In the genomic region with DNA sequence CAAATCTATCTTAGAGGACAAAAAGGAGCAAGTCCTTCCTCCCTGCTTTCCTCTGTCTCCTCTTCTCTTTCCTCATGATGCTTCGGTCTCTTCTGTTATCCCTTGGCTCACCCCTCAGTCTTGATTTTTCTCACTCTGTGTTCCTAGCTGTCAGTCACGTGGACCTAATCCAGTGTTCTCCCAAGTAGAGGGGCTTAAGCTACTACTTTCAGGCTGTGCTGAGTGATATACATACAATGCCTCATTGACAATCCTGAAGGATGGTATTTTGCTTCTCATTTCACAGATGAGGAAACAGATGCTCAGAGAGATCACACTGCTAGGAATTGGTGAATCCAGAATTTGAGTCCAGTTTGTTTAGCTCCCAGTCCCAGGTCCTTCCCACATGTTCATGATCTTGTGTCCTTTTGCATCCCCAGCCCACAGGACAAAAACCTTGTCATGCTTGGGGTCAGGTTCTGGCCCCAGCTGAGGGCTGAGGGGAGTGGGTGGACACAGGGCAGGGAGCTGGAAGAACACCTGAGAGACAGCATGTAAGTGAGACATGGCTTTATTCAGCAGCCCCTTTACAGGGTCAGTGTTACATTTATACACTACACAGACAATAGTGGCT, we compare ENCODE assay signal across 14 cellular contexts. TPM values are rescaled to one million over a fixed set of nuclear protein-coding genes. Genes with fewer than 3 reads are reported as not detected.
DNase-seq lines count a peak whose midpoint lies in the region; ATAC-seq and TF ChIP-seq lines count a peak whose summit lies in the region.
"Had no signal": no experiment of that assay in that cellular context is flagged by ENCODE, and none has a peak within 500 bp of the region (broad histone marks: within the 10 kb centered on the region; RNA-seq: fewer than 3 reads in every experiment).

No MANE protein-coding gene starts in this region.

- H3K18ac ChIP-seq in IMR-90 (ENCODE audit: low read depth, low read length), result peak overlapping the region; percentile 96

- TF ChIP-seq RAD21 in IMR-90 (IDR thresholded peaks at IDR 0.05; ENCODE audit: low read length), result no peak

- peak overlapping the region; percentile 95 for H4K5ac ChIP-seq in IMR-90 (ENCODE audit: low read depth, low read length)

- no peaks in the 10 kb centered on the region for H3K36me3 Mint-ChIP-seq in chondrocyte (ENCODE audit: low read depth)
- H3K36me3 Mint-ChIP-seq in nephron (ENCODE audit: low read depth), result no peaks in the 10 kb centered on the region

- peak overlapping the region; percentile 98 for H3K4ac ChIP-seq in IMR-90 (ENCODE audit: low read depth, low read length)

- H3K9me1 ChIP-seq in IMR-90 (ENCODE audit: insufficient read depth, low read length), result peaks cover 32% of the 10 kb centered on the region

- CTCF ChIA-PET in AG04450 (lab: Charles Lee), result interaction anchor here (0.6 to 2.0 kb wide), 3 partner anchors 8 to 97 kb away, joined by 3 to 7 read pairs (median 4); no protein-coding TSS in a partner anchor
- CTCF ChIA-PET in IMR-90 (lab: Yijun Ruan, JAX), result no interaction called here

- H4K8ac ChIP-seq in IMR-90 (ENCODE audit: low read depth in 2 of 2, low read length in 2 of 2), result peak overlapping the region; percentile 86 to 91

- peaks cover 0 to 16% of the 10 kb centered on the region in 2 experiments; a peak in 1 of 4 replicates for H3K79me1 ChIP-seq in IMR-90 (ENCODE audit: low read depth in 1 of 2, low read length in 2 of 2)

- no peaks in the 10 kb centered on the region for H3K9me3 Mint-ChIP-seq in chondrocyte (ENCODE audit: low read depth)
- no peaks in the 10 kb centered on the region for H3K9me3 Mint-ChIP-seq in nephron

- TF ChIP-seq POLR2A in IMR-90 (IDR thresholded peaks at IDR 0.05; ENCODE audit: low read depth, low read length), result peak; percentile 53

- WGBS in IMR-90 (ENCODE audit: extremely low coverage in 2 of 2, insufficient read length in 1 of 2), 2 experiments, result no CpG with 5 or more reads among the region's 2 CpGs

- ATAC-seq in IMR-90 (ENCODE audit: low read depth) (peak; percentile 2; the same call in 1 of the 2 replicates), GM18907 (IDR thresholded peaks at IDR 0.05; ENCODE audit: unreplicated experiment) (no peak), HG02678 (IDR thresholded peaks at IDR 0.05; ENCODE audit: unreplicated experiment) (no peak), GM18909 (IDR thresholded peaks at IDR 0.05; ENCODE audit: poor library complexity, unreplicated experiment) (no peak)

- H2BK15ac ChIP-seq in IMR-90 (ENCODE audit: low read depth, low read length), result peak overlapping the region; percentile 71

- H3K27me3 Mint-ChIP-seq in chondrocyte (ENCODE audit: low read depth) (no peaks in the 10 kb centered on the region), nephron (ENCODE audit: low read depth) (no peaks in the 10 kb centered on the region)

- H2BK20ac ChIP-seq in IMR-90 (ENCODE audit: low read depth, low read length), result peak overlapping the region; percentile 99

- intact Hi-C loops in IMR-90 (cut with micrococcal nuclease), result no loop called here

- H2AK5ac ChIP-seq in IMR-90 (ENCODE audit: low read depth, low read length), result peak overlapping the region; percentile 98

- POLR2A ChIA-PET in AG04450 (lab: Yijun Ruan, JAX) (interaction anchor here (0.9 to 1.4 kb wide), 2 partner anchors 10 to 21 kb away, joined by 4 read pairs; no protein-coding TSS in a partner anchor), IMR-90 (lab: Charles Lee; ENCODE audit: unreplicated experiment) (interaction anchor here (0.8 kb wide), 1 partner anchor 50 kb away, joined by 3 read pairs; a partner anchor contains a TSS)

- no TSS peak for BruUV-seq in IMR-90 (replicated peaks; lab: Mats Ljungman, UMichigan)

- dilution Hi-C loops in IMR-90 (cut with HindIII; ENCODE audit: low sequenced_read_pairs, unreplicated experiment), result no loop called here

- H3K9me3 ChIP-seq in AG04450 (ENCODE audit: control insufficient read depth, insufficient read depth, low read length), result no peaks in the 10 kb centered on the region
- H3K9me3 ChIP-seq in IMR-90 (ENCODE audit: control insufficient read depth, insufficient read depth, low read length), result no peaks in the 10 kb centered on the region
- H3K9me3 ChIP-seq in HAP-1, result peaks cover 2% of the 10 kb centered on the region; the same call in 1 of the 2 replicates

- peak overlapping the region; percentile 99 for H2BK120ac ChIP-seq in IMR-90 (ENCODE audit: low read depth, low read length)

- peaks cover 37% of the 10 kb centered on the region for H3K4me1 Mint-ChIP-seq in chondrocyte (ENCODE audit: low read depth)
- H3K4me1 Mint-ChIP-seq in nephron, result peaks cover 47% of the 10 kb centered on the region

- peak overlapping the region; percentile 97 for H2AK9ac ChIP-seq in IMR-90 (replicated peaks; ENCODE audit: low read depth, low read length, poor library complexity)

- H3K4me3 Mint-ChIP-seq in chondrocyte (ENCODE audit: unreplicated experiment), result no peak overlapping the region
- no peak overlapping the region for H3K4me3 Mint-ChIP-seq in nephron

- H3K27ac ChIP-seq in AG04450 (ENCODE audit: low read depth, low read length) (peak overlapping the region; percentile 78), IMR-90 (ENCODE audit: insufficient read depth, low read length) (peak overlapping the region; percentile 93)
- H3K27ac ChIP-seq: BLaER1 had no signal

- H3K4me1 ChIP-seq in IMR-90 (ENCODE audit: control insufficient read depth, insufficient read depth, low read length) (peaks cover 30% of the 10 kb centered on the region), HAP-1 (no peaks in the 10 kb centered on the region)

- H2BK5ac ChIP-seq in IMR-90 (ENCODE audit: low read depth, low read length, poor library complexity, severe bottlenecking), result peak overlapping the region; percentile 73

- peak overlapping the region; percentile 25 for H3K56ac ChIP-seq in IMR-90 (ENCODE audit: extremely low read depth, insufficient read depth, low read length)

- H3K27me3 ChIP-seq in AG04450 (ENCODE audit: control insufficient read depth, insufficient read depth, low read length), result no peaks in the 10 kb centered on the region
- no peaks in the 10 kb centered on the region for H3K27me3 ChIP-seq in IMR-90 (ENCODE audit: control insufficient read depth, insufficient read depth, low read length)
- H3K27me3 ChIP-seq in HAP-1 (ENCODE audit: low read depth), result no peaks in the 10 kb centered on the region
- H3K27me3 ChIP-seq: BLaER1 had no signal

- H3K27ac Mint-ChIP-seq in chondrocyte (ENCODE audit: unreplicated experiment) (peak overlapping the region; percentile 23), nephron (peak overlapping the region; percentile 94 to 99 (median 96))

- peak overlapping the region; percentile 84 for H3K23ac ChIP-seq in IMR-90 (ENCODE audit: low read depth, low read length)

- H4K20me1 ChIP-seq in IMR-90 (ENCODE audit: insufficient read depth, low read length), result no peaks in the 10 kb centered on the region

- H3K36me3 ChIP-seq in IMR-90 (ENCODE audit: control insufficient read depth, insufficient read depth, low read length) (no peaks in the 10 kb centered on the region), HAP-1 (replicated peaks) (no peaks in the 10 kb centered on the region)

- H3K4me3 ChIP-seq in AG04450 (ENCODE audit: low read depth, low read length), result no peak overlapping the region
- H3K4me3 ChIP-seq in IMR-90 (ENCODE audit: insufficient read depth, low read depth, low read length), result no peak overlapping the region
- H3K4me3 ChIP-seq in HAP-1, result no peak overlapping the region
- H3K4me3 ChIP-seq: BLaER1 had no signal

- H3K9ac ChIP-seq in IMR-90 (ENCODE audit: low read depth, low read length), result peak overlapping the region; percentile 62
- H3K9ac ChIP-seq: BLaER1 had no signal

- DNase-seq in AG04450 (ENCODE audit: low read depth, low spot score) (no peak), IMR-90 (no peak), chondrocyte (ENCODE audit: low spot score) (no peak), HAP-1 (ENCODE audit: low spot score in 2 of 2) (no peak)
- DNase-seq: activated CD4-positive, alpha-beta T cell treated with anti-CD3 and anti-CD28 coated beads for 1 hour; aorta; foreskin fibroblast; NCI-H1092; stimulated activated CD4-positive, alpha-beta T cell treated with anti-CD3 and anti-CD28 coated beads, Interleukin-1b, Interleukin-23, amount 100 ng/mL, for 48 hours had no signal

- no peak for TF ChIP-seq CTCF in AG04450 (IDR thresholded peaks at IDR 0.05; ENCODE audit: low read depth, low read length)
- TF ChIP-seq CTCF in IMR-90 (conservative IDR thresholded peaks at IDR 0.05; ENCODE audit: low read depth, low read length), result no peak
- TF ChIP-seq CTCF in chondrocyte (IDR thresholded peaks at IDR 0.05), result no peak
- TF ChIP-seq CTCF in nephron (IDR thresholded peaks at IDR 0.05; ENCODE audit: unreplicated experiment in 3 of 3), result no peak

- H3K14ac ChIP-seq in IMR-90 (replicated peaks; ENCODE audit: low read depth, low read length), result peak overlapping the region; percentile 92

- H2AFZ ChIP-seq in IMR-90 (replicated peaks; ENCODE audit: low read length, poor library complexity), result peak overlapping the region; percentile 4

- H3K4me2 ChIP-seq in IMR-90 (ENCODE audit: low read depth, low read length), result peak overlapping the region; percentile 6; the same call in 1 of the 2 replicates
- H3K4me2 ChIP-seq: BLaER1 had no signal

- in situ Hi-C loops in IMR-90 (cut with MboI; ENCODE audit: low sequenced_read_pairs), result no loop called here
- in situ Hi-C loops in HAP-1 (cut with MboI; ENCODE audit: low sequenced_read_pairs), result no loop called here

- peak overlapping the region; percentile 97 for H4K91ac ChIP-seq in IMR-90 (ENCODE audit: insufficient read depth, low read depth, low read length)

TF ChIP-seq in IMR-90, 13 proteins besides CTCF, POLR2A, EP300 and RAD21:
- TF ChIP-seq, protein P1, sequence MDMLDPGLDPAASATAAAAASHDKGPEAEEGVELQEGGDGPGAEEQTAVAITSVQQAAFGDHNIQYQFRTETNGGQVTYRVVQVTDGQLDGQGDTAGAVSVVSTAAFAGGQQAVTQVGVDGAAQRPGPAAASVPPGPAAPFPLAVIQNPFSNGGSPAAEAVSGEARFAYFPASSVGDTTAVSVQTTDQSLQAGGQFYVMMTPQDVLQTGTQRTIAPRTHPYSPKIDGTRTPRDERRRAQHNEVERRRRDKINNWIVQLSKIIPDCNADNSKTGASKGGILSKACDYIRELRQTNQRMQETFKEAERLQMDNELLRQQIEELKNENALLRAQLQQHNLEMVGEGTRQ (IDR thresholded peaks at IDR 0.05; ENCODE audit: low read depth, low read length), result peak; percentile 24; the same call in 1 of the 2 replicates
- TF ChIP-seq CHD1 (IDR thresholded peaks at IDR 0.05; ENCODE audit: low read depth, low read length), result no peak

RNA-seq across cellular contexts. Expression of a gene that starts 50.5 kb away (rescaled TPM):
- polyA plus RNA-seq in AG04450 (2011; rRNA removed) (13.8 and 24.1 TPM in 2 replicates), IMR-90 (2012; rRNA removed) (12.9 and 16.8 TPM in 2 replicates)
- polyA minus RNA-seq in AG04450 (2011; rRNA and poly(A)+ RNA removed), result 74.9 and 89.4 TPM in 2 replicates
- total RNA-seq in IMR-90 (2012; rRNA removed) (79.2 and 83.3 TPM in 2 replicates), chondrocyte (59.6 to 63.1 TPM (median 59.9 TPM) in 3 replicates)
- 5.3 and 7.7 TPM in 2 replicates for polyA plus RNA-seq in IMR-90 (2012; cell fraction: cytosol; rRNA removed)
- 7.4 and 30.8 TPM in 2 replicates for polyA plus RNA-seq in IMR-90 (2012; cell fraction: nucleus; rRNA removed; ENCODE audit: low replicate concordance)
